In the genomic region with DNA sequence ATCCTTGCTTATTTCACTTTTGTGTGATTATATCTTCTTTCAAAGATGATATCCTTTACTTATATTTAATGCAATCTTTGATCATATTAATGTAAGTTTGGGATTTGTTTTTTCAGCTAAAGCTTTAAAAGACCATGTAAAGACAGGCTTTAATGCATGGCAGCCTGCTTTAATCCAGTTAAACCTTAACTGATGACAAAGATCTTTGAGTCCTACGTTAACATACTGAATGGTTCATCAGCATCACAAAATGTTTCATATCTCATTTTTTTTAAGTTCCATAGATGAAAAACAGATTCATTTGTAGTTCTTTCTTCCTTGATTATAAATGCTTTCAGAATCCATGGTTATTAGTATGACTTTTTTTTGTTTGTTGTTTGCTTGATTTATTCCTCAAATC, we compare ENCODE assay signal across 31 cellular contexts.
"Had no signal": no experiment of that assay in that cellular context is flagged by ENCODE, and none has a peak within 500 bp of the region (broad histone marks: within the 10 kb centered on the region; RNA-seq: fewer than 3 reads in every experiment).

No MANE protein-coding gene starts in this region.

- H3K27ac ChIP-seq: adrenal gland, body of pancreas, brain microvascular endothelial cell, breast epithelium, VCaP had no signal

- H3K9me3 ChIP-seq: body of pancreas, breast epithelium had no signal

- ATAC-seq: activated CD8-positive, alpha-beta T cell treated with anti-CD3 and anti-CD28 coated beads for 36 hours; activated naive CD4-positive, alpha-beta T cell treated with anti-CD3 and anti-CD28 coated beads, Interleukin-2, amount 50 U/mL, for 72 hours; activated T-cell treated with anti-CD3 and anti-CD28 coated beads, Interleukin-2, amount 50 U/mL, for 4 hours; activated T-cell treated with anti-CD3 and anti-CD28 coated beads, Interleukin-2, amount 50 U/mL, for 72 hours; activated T-helper 17 cell treated with anti-CD3 and anti-CD28 coated beads, Interleukin-2, amount 50 U/mL, for 72 hours; body of pancreas had no signal

- H3K4me1 ChIP-seq: adrenal gland, body of pancreas, breast epithelium had no signal

- H3K36me3 ChIP-seq: adrenal gland, brain microvascular endothelial cell, breast epithelium had no signal

- DNase-seq: activated B cell treated with CpG ODN at 0.5 μM for 24 hours; activated CD4-positive, alpha-beta memory T cell treated with anti-CD3 and anti-CD28 coated beads for 36 hours; activated CD4-positive, alpha-beta T cell treated with anti-CD3 and anti-CD28 coated beads for 4 hours; activated CD4-positive, alpha-beta T cell treated with anti-CD3 and anti-CD28 coated beads, Interleukin-2, amount 10 ng/mL, durations not matched to agents 24 days and 14 days; activated CD4-positive, alpha-beta T cell treated with anti-CD3 and anti-CD28 coated beads, Interleukin-2, amount 50 U/mL, for 1 hour; activated CD4-positive, alpha-beta T cell treated with anti-CD3 and anti-CD28 coated beads, Interleukin-2, amount 50 U/mL, for 4 hours; activated CD4-positive, CD25-positive, alpha-beta regulatory T cell treated with anti-CD3 and anti-CD28 coated beads, Interleukin-2, amount 50 U/mL, for 72 hours; activated CD8-positive, alpha-beta memory T cell treated with anti-CD3 and anti-CD28 coated beads, Interleukin-2, amount 50 U/mL, for 4 hours; activated CD8-positive, alpha-beta T cell treated with anti-CD3 and anti-CD28 coated beads for 36 hours; activated effector memory CD4-positive, alpha-beta T cell treated with anti-CD3 and anti-CD28 coated beads, Interleukin-2, amount 50 U/mL, for 16 hours; activated gamma-delta T cell treated with Interleukin-2 at 50 U/mL for 16 hours; activated naive CD4-positive, alpha-beta T cell; activated naive CD4-positive, alpha-beta T cell treated with anti-CD3 and anti-CD28 coated beads for 36 hours; activated naive CD4-positive, alpha-beta T cell treated with anti-CD3 and anti-CD28 coated beads, Interleukin-2, amount 50 U/mL, for 16 hours; activated naive CD8-positive, alpha-beta T cell treated with anti-CD3 and anti-CD28 coated beads for 36 hours; activated T-cell treated with anti-CD3 and anti-CD28 coated beads for 4 hours; activated T-cell treated with anti-CD3 and anti-CD28 coated beads, Interleukin-2, amount 50 U/mL, for 1 hour; activated T-cell treated with anti-CD3 and anti-CD28 coated beads, Interleukin-2, amount 50 U/mL, for 4 hours; activated T-cell treated with anti-CD3 and anti-CD28 coated beads, Interleukin-2, amount 50 U/mL, for 72 hours; adrenal gland; amniotic stem cell; aorta; body of pancreas; brain microvascular endothelial cell; central memory CD4-positive, alpha-beta T cell; T-helper 2 cell; T-helper 9 cell had no signal

- H3K27me3 ChIP-seq: adrenal gland, body of pancreas, brain microvascular endothelial cell, breast epithelium had no signal

- H3K4me3 ChIP-seq: adrenal gland, body of pancreas, breast epithelium had no signal
